ENCODE assay signal across 17 cellular contexts in genomic region chr17:64282753-64283080, GRCh38. TPM values are rescaled to one million over a fixed set of nuclear protein-coding genes. Genes with fewer than 3 reads are reported as not detected.
A peak's percentile ranks its signal among the peaks of the same experiment; 100 is the strongest.
DNase-seq lines count a peak whose midpoint lies in the region; ATAC-seq, FAIRE-seq and TF ChIP-seq lines count a peak whose summit lies in the region.
"Had no signal": no experiment of that assay in that cellular context is flagged by ENCODE, and none has a peak within 500 bp of the region (broad histone marks: within the 10 kb centered on the region; RNA-seq: fewer than 3 reads in every experiment).

No MANE protein-coding gene starts in this region.

- intact Hi-C loops in A673 (cut with micrococcal nuclease; ENCODE audit: unreplicated experiment) = loop anchor here (1.0 to 10.0 kb wide), 3 partner anchors 134 to 368 kb away; partner anchors contain the start of genes CSHL1 and GH1
- intact Hi-C loops in K562 (cut with micrococcal nuclease) = loop anchor here (2.0 to 10.0 kb wide), 6 partner anchors 65 to 368 kb away; partner anchors contain the start of genes CSHL1, ERN1 and GH1
- intact Hi-C loops in uterus (cut with DNase I; ENCODE audit: low total_unique reads) = no loop called here

- H3K79me2 ChIP-seq in K562 (ENCODE audit: control insufficient read depth, insufficient read depth, low read length) (no peaks in the 10 kb centered on the region), neural progenitor cell (ENCODE audit: low read depth) (no peaks in the 10 kb centered on the region)

- H3K27ac ChIP-seq in A673 (ENCODE audit: low read depth, low read length, poor library complexity, severe bottlenecking) = no peak overlapping the region
- H3K27ac ChIP-seq in HL-60 (replicated peaks) = peak overlapping the region; percentile 25; the same call in 1 of the 2 replicates
- H3K27ac ChIP-seq in K562 (ENCODE audit: extremely low read depth, low read depth, low read length) = no peak overlapping the region
- H3K27ac ChIP-seq in neural progenitor cell = no peak overlapping the region
- H3K27ac ChIP-seq in uterus = no peak overlapping the region
- H3K27ac ChIP-seq: neutrophil, stomach had no signal

- H3K4me3 ChIP-seq in A673 (ENCODE audit: low read depth, low read length, poor library complexity, severe bottlenecking) (no peak overlapping the region), HL-60 (replicated peaks; ENCODE audit: insufficient read depth, low read length) (no peak overlapping the region), K562 (no peak overlapping the region), neural progenitor cell (no peak overlapping the region), uterus (no peak overlapping the region)
- H3K4me3 ChIP-seq: GM12878, stomach had no signal

- TF ChIP-seq CTCF in A673 (conservative IDR thresholded peaks at IDR 0.05; ENCODE audit: low read depth, low read length) = no peak
- no peak for TF ChIP-seq CTCF in HL-60 (IDR thresholded peaks at IDR 0.05; ENCODE audit: insufficient read depth, low read length)
- TF ChIP-seq CTCF in K562 (IDR thresholded peaks at IDR 0.05 in 2 of 3, conservative IDR thresholded peaks at IDR 0.05 in 1 of 3; ENCODE audit: insufficient read depth in 2 of 3, low read depth in 1 of 3, low read length in 3 of 3) = no peak
- TF ChIP-seq CTCF in neural progenitor cell (IDR thresholded peaks at IDR 0.05) = no peak
- TF ChIP-seq CTCF in uterus (IDR thresholded peaks at IDR 0.05) = no peak

- TF ChIP-seq RAD21 in K562 (CRISPR knock-in tag; conservative IDR thresholded peaks at IDR 0.05 in 1 of 2, IDR thresholded peaks at IDR 0.05 in 1 of 2) = no peak

- POLR2A ChIA-PET in A673 (lab: Charles Lee; ENCODE audit: low non-redundant PET) = no interaction called here
- POLR2A ChIA-PET in K562 (lab: Yijun Ruan, JAX) = interaction anchor here (1.0 to 1.2 kb wide), 2 partner anchors 53 to 254 kb away, joined by 3 read pairs; no protein-coding TSS in a partner anchor

- H4K20me1 ChIP-seq in K562 (replicated peaks; ENCODE audit: control insufficient read depth, insufficient read depth, low read length) (no peaks in the 10 kb centered on the region), neural progenitor cell (ENCODE audit: low read depth) (no peaks in the 10 kb centered on the region)

- in situ Hi-C loops in K562 (cut with MboI) = loop anchor here (10.0 kb wide), 2 partner anchors 258 to 368 kb away; partner anchors contain the start of genes CSHL1, GH1 and ICAM2

- no peaks in the 10 kb centered on the region for H3K9me3 Mint-ChIP-seq in neural progenitor cell

- H3K9ac ChIP-seq in K562 (ENCODE audit: insufficient read depth in 1 of 2, low read depth in 2 of 2, low read length in 2 of 2) = no peak overlapping the region; a peak in 1 of 4 replicates
- H3K9ac ChIP-seq in neural progenitor cell = no peak overlapping the region

- FAIRE-seq in K562 (lab: Jason Lieb, UNC) = no peak
- FAIRE-seq: GM12878, urothelium cell line had no signal

- no peaks in the 10 kb centered on the region for H3K9me1 ChIP-seq in K562 (ENCODE audit: control insufficient read depth, insufficient read depth, low read length)

- 0 out of 2 replicates have a peak overlapping the region, but pooled peaks have one; percentile 19 for H2AFZ ChIP-seq in K562 (ENCODE audit: low read depth, low read length)
- no peak overlapping the region for H2AFZ ChIP-seq in neural progenitor cell (replicated peaks)

- DNase-seq in A673 (ENCODE audit: low spot score) = peak; percentile 17
- DNase-seq in HL-60 (ENCODE audit: low read depth in 1 of 2, low spot score in 1 of 2) = no peak
- no peak for DNase-seq in K562 (ENCODE audit: extremely low read depth in 1 of 4, low spot score in 3 of 4)
- peak; percentile 69 for DNase-seq in myocyte (ENCODE audit: low read depth)
- no peak for DNase-seq in neural progenitor cell (ENCODE audit: low spot score)
- no peak for DNase-seq in NCI-H226
- DNase-seq in NCI-H774 (lab: John Stamatoyannopoulos, UW) = no peak
- no peak for DNase-seq in uterus
- DNase-seq: COR-L47, midbrain, NCI-H2029, retina, stomach, T-helper 1 cell had no signal

- CTCF ChIA-PET in A673 (lab: Charles Lee) = interaction anchor here (1.3 to 1.4 kb wide), 2 partner anchors 137 to 219 kb away, joined by 4 to 7 read pairs; no protein-coding TSS in a partner anchor
- CTCF ChIA-PET in K562 (lab: Yijun Ruan, JAX; ENCODE audit: low intra/inter-chr PET ratio) = interaction anchor here (0.7 to 1.4 kb wide), 3 partner anchors 254 to 509 kb away, joined by 3 to 6 read pairs (median 6); partner anchors contain the start of gene GH1

- H3K9me3 ChIP-seq in A673 (ENCODE audit: low read depth, low read length, poor library complexity, severe bottlenecking) (no peaks in the 10 kb centered on the region), K562 (replicated peaks; ENCODE audit: control insufficient read depth, insufficient read depth, low read depth, low read length) (no peaks in the 10 kb centered on the region), neural progenitor cell (ENCODE audit: low read depth) (no peaks in the 10 kb centered on the region), uterus (no peaks in the 10 kb centered on the region)
- H3K9me3 ChIP-seq: neutrophil, stomach had no signal

- H3K36me3 ChIP-seq in A673 (ENCODE audit: insufficient read depth, low read length, poor library complexity, severe bottlenecking) (no peaks in the 10 kb centered on the region), K562 (ENCODE audit: control insufficient read depth, insufficient read depth, low read length) (no peaks in the 10 kb centered on the region), neural progenitor cell (no peaks in the 10 kb centered on the region), uterus (no peaks in the 10 kb centered on the region)
- H3K36me3 ChIP-seq: neutrophil, stomach had no signal

- no peak overlapping the region for H3K4me3 Mint-ChIP-seq in neural progenitor cell

- H3K36me3 Mint-ChIP-seq in neural progenitor cell = no peaks in the 10 kb centered on the region

- no peak overlapping the region for H3K4me2 ChIP-seq in K562 (ENCODE audit: insufficient read depth, low read length)
- no peak overlapping the region for H3K4me2 ChIP-seq in neural progenitor cell

- no peak overlapping the region for H3K27ac Mint-ChIP-seq in neural progenitor cell

- H3K27me3 Mint-ChIP-seq in neural progenitor cell (ENCODE audit: insufficient read depth, low read depth) = no peaks in the 10 kb centered on the region

- peaks cover 4% of the 10 kb centered on the region for H3K4me1 Mint-ChIP-seq in neural progenitor cell

- H3K4me1 ChIP-seq in A673 (ENCODE audit: insufficient read depth, low read length, poor library complexity, severe bottlenecking) (peaks cover 6% of the 10 kb centered on the region), K562 (replicated peaks in 1 of 2; ENCODE audit: control insufficient read depth in 2 of 2, insufficient read depth in 2 of 2, low read length in 2 of 2) (peaks cover 0 to 3% of the 10 kb centered on the region in 2 experiments; a peak in 1 of 5 replicates), neural progenitor cell (no peaks in the 10 kb centered on the region), uterus (no peaks in the 10 kb centered on the region)

- TF ChIP-seq POLR2A in K562 (conservative IDR thresholded peaks at IDR 0.05) (no peak), uterus (IDR thresholded peaks at IDR 0.05) (no peak)

- 41% methylated on average over 4 of the region's 4 CpGs for WGBS in K562 (ENCODE audit: insufficient coverage, low coverage, missing lambda C conversion rate)

- H3K27me3 ChIP-seq in A673 (replicated peaks; ENCODE audit: insufficient read depth, low read depth, low read length, poor library complexity) = no peaks in the 10 kb centered on the region
- H3K27me3 ChIP-seq in HL-60 (ENCODE audit: insufficient read depth, poor library complexity, severe bottlenecking) = no peaks in the 10 kb centered on the region
- no peaks in the 10 kb centered on the region for H3K27me3 ChIP-seq in K562 (ENCODE audit: control insufficient read depth in 2 of 2, insufficient read depth in 2 of 2, low read length in 2 of 2)
- no peaks in the 10 kb centered on the region for H3K27me3 ChIP-seq in neural progenitor cell
- no peaks in the 10 kb centered on the region for H3K27me3 ChIP-seq in uterus
- H3K27me3 ChIP-seq: neutrophil, stomach had no signal

- TF ChIP-seq EP300 in K562 (IDR thresholded peaks at IDR 0.05; ENCODE audit: low read length) = no peak

- H3F3A ChIP-seq in neural progenitor cell (ENCODE audit: low read depth) = no peaks in the 10 kb centered on the region

- ATAC-seq in K562 = no peak

- no TSS peak for BruUV-seq in A673 (replicated peaks; lab: Mats Ljungman, UMichigan)
- BruUV-seq in K562 (replicated peaks; lab: Mats Ljungman, UMichigan) = no TSS peak

TF ChIP-seq in K562, 482 proteins besides CTCF, POLR2A, EP300 and RAD21 (continues in another document):
- TF ChIP-seq, protein P1, sequence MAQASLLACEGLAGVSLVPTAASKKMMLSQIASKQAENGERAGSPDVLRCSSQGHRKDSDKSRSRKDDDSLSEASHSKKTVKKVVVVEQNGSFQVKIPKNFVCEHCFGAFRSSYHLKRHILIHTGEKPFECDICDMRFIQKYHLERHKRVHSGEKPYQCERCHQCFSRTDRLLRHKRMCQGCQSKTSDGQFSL (CRISPR knock-in tag; IDR thresholded peaks at IDR 0.05) = no peak
- TF ChIP-seq, protein P1 (tag; IDR thresholded peaks at IDR 0.05) = no peak

RNA-seq across cellular contexts. Expression of gene TEX2, which starts 19.7 kb away (rescaled TPM):
- total RNA-seq in A673 (2021) = 16.1 and 17.5 TPM in 2 replicates
- total RNA-seq in K562 (2011; cell fraction: chromatin; rRNA removed; ENCODE audit: low replicate concordance) = 44.0 and 59.0 TPM in 2 replicates
- 27.0 and 29.3 TPM in 2 replicates for total RNA-seq in K562 (2011; cell fraction: nucleolus; rRNA removed)
- 38.6 and 52.3 TPM in 2 replicates for total RNA-seq in K562 (2011; cell fraction: nucleoplasm; rRNA removed)
- total RNA-seq in K562 (2014; rRNA removed) = 19.8 and 23.9 TPM in 2 replicates
- 17.5 and 17.7 TPM in 2 replicates for total RNA-seq in K562 (2014; rRNA removed; fragmentation: Illumina TruSeq; extraction: Trizol)
- 17.7 and 18.1 TPM in 2 replicates for total RNA-seq in K562 (2015; rRNA removed; fragmentation: Illumina TruSeq; extraction: Trizol)
- total RNA-seq in K562 (2021) = 24.5 and 27.6 TPM in 2 replicates
- 15.2 and 19.3 TPM in 2 replicates for polyA plus RNA-seq in K562 (2011; rRNA removed)
- 12.2 and 12.8 TPM in 2 replicates for polyA plus RNA-seq in K562 (2011; cell fraction: cytosol; rRNA removed)
- 22.0 and 25.0 TPM in 2 replicates for polyA plus RNA-seq in K562 (2011; cell fraction: nucleus; rRNA removed)
- 9.8 and 13.7 TPM in 2 replicates for polyA plus RNA-seq in K562 (2012)
- 23.6 and 27.6 TPM in 2 replicates for polyA plus RNA-seq in K562 (2014; fragmentation: Illumina TruSeq; extraction: Trizol)
- polyA plus RNA-seq in K562 (2014; fragmentation: Nextera tagmentation; extraction: Ambion mirVana) = 1 to 10 TPM; 4.1 to 4.8 TPM
- 18.4 and 20.2 TPM in 2 replicates for polyA plus RNA-seq in K562 (2014; rRNA removed)
- 28.0 and 31.6 TPM in 2 replicates for polyA minus RNA-seq in K562 (2011; rRNA and poly(A)+ RNA removed)
- 9.4 and 13.2 TPM in 2 replicates for polyA minus RNA-seq in K562 (2011; cell fraction: cytosol; rRNA and poly(A)+ RNA removed)
- polyA minus RNA-seq in K562 (2011; cell fraction: nucleus; rRNA and poly(A)+ RNA removed) = 22.8 and 23.2 TPM in 2 replicates
- 77.4 and 90.2 TPM in 2 replicates for total RNA-seq in myocyte
- polyA plus RNA-seq in myocyte (2012) = 51.2 TPM
- 10.6 and 11.7 TPM in 2 replicates for total RNA-seq in neural progenitor cell (ENCODE audit: low replicate concordance)
- 10 to 100 TPM; 23.8 to 43.4 (median 35.6) TPM for total RNA-seq in uterus

Comparison
In these comparisons a context has a peak if more than half of its experiments do, and no peak if none do; other contexts are left out.
1. DNase-seq: peak in A673 (single experiment) and myocyte (single experiment); none in HL-60 (0 of 2), K562 (0 of 4), neural progenitor cell (single experiment), NCI-H226 (single experiment), NCI-H774 (single experiment) and uterus (0 of 2).